Comparison of ENCODE assay signal across 13 cellular contexts in genomic region chr15:80250614-80251504, GRCh38. TPM values are rescaled to one million over a fixed set of nuclear protein-coding genes. Genes with fewer than 3 reads are reported as not detected.
DNase-seq lines count a peak whose midpoint lies in the region; ATAC-seq and TF ChIP-seq lines count a peak whose summit lies in the region.
"Had no signal": no experiment of that assay in that cellular context is flagged by ENCODE, and none has a peak within 500 bp of the region (broad histone marks: within the 10 kb centered on the region; RNA-seq: fewer than 3 reads in every experiment).

No MANE protein-coding gene starts in this region.

- WGBS in endodermal cell (ENCODE audit: insufficient coverage in 1 of 2, insufficient read length in 1 of 2), 2 experiments: 54 to 69% methylated on average over 19 to 20 of the region's 21 CpGs

- DNase-seq in Right ventricle myocardium superior (no peak), right atrium auricular region (ENCODE audit: low spot score) (no peak), endodermal cell (no peak), upper lobe of right lung (no peak), OCI-LY7 (ENCODE audit: low spot score) (no peak), activated gamma-delta T cell treated with Interleukin-2 at 50 U/mL for 16 hours (no peak)
- DNase-seq: activated CD4-positive, alpha-beta T cell treated with anti-CD3 and anti-CD28 coated beads for 4 hours; mucosa of descending colon; SHP77; uterus had no signal

- peaks cover 59% of the 10 kb centered on the region for H3K27me3 Mint-ChIP-seq in endodermal cell (ENCODE audit: insufficient read depth)

- H3K4me2 ChIP-seq in OCI-LY7 (ENCODE audit: low read length): no peak overlapping the region
- H3K4me2 ChIP-seq: KMS-11 had no signal

- H3K9me3 ChIP-seq in right atrium auricular region (no peaks in the 10 kb centered on the region), endodermal cell (ENCODE audit: control insufficient read depth, low read length) (no peaks in the 10 kb centered on the region), muscle layer of colon (ENCODE audit: low read length) (no peaks in the 10 kb centered on the region), upper lobe of right lung (no peaks in the 10 kb centered on the region), OCI-LY7 (ENCODE audit: low read length) (no peaks in the 10 kb centered on the region)
- H3K9me3 ChIP-seq: mucosa of descending colon, uterus had no signal

- H4K20me1 ChIP-seq in OCI-LY7 (ENCODE audit: insufficient read depth, low read length): no peaks in the 10 kb centered on the region

- no peak overlapping the region for H3K27ac Mint-ChIP-seq in endodermal cell

- BruUV-seq in OCI-LY7 (replicated peaks; lab: Mats Ljungman, UMichigan): no TSS peak

- H3K4me1 ChIP-seq in right atrium auricular region (peaks cover 0 to 11% of the 10 kb centered on the region in 2 donors), endodermal cell (ENCODE audit: control insufficient read depth, insufficient read depth, low read length) (peaks cover 5% of the 10 kb centered on the region), muscle layer of colon (ENCODE audit: insufficient read depth, low read length) (peaks cover 3% of the 10 kb centered on the region), upper lobe of right lung (no peaks in the 10 kb centered on the region), OCI-LY7 (ENCODE audit: insufficient read depth, low read length, poor library complexity, severe bottlenecking) (no peaks in the 10 kb centered on the region)

- H2AFZ ChIP-seq in OCI-LY7 (ENCODE audit: low read length): no peak overlapping the region

- H3K79me2 ChIP-seq in OCI-LY7 (ENCODE audit: insufficient read depth, low read depth, low read length): no peaks in the 10 kb centered on the region

- CTCF ChIA-PET in OCI-LY7 (lab: Charles Lee; ENCODE audit: unreplicated experiment): no interaction called here

- H3K27me3 ChIP-seq in right atrium auricular region: peaks cover 0 to 20% of the 10 kb centered on the region in 2 donors
- peaks cover 65% of the 10 kb centered on the region for H3K27me3 ChIP-seq in endodermal cell (ENCODE audit: control insufficient read depth, insufficient read depth, low read length, poor library complexity, severe bottlenecking)
- peaks cover 26 to 44% of the 10 kb centered on the region in 2 donors for H3K27me3 ChIP-seq in muscle layer of colon (ENCODE audit: control insufficient read depth in 1 of 2, insufficient read depth in 2 of 2, low read length in 2 of 2)
- H3K27me3 ChIP-seq in upper lobe of right lung: peaks cover 66% of the 10 kb centered on the region

- H3K36me3 Mint-ChIP-seq in endodermal cell (ENCODE audit: low read depth): no peaks in the 10 kb centered on the region

- intact Hi-C loops in Right ventricle myocardium superior (cut with DNase I): no loop called here
- intact Hi-C loops in upper lobe of right lung (cut with DNase I): no loop called here
- intact Hi-C loops in OCI-LY7 (cut with micrococcal nuclease; ENCODE audit: unreplicated experiment): no loop called here

- peak overlapping the region; percentile 46 for H3K4me3 Mint-ChIP-seq in endodermal cell

- POLR2A ChIA-PET in OCI-LY7 (lab: Charles Lee): no interaction called here

- H3K4me3 ChIP-seq in right atrium auricular region (peak overlapping the region in 1 of 2 donors; percentile 48), endodermal cell (ENCODE audit: low read length) (peak overlapping the region; percentile 79), muscle layer of colon (ENCODE audit: low read depth in 1 of 2, low read length in 2 of 2) (peak overlapping the region; percentile 25 to 34), upper lobe of right lung (peak overlapping the region; percentile 44), OCI-LY7 (ENCODE audit: low read depth, low read length, poor library complexity, severe bottlenecking) (no peak overlapping the region)
- H3K4me3 ChIP-seq: mucosa of descending colon, uterus had no signal

- ATAC-seq in Right ventricle myocardium superior (ENCODE audit: poor library complexity): peak; percentile 54
- no peak for ATAC-seq in upper lobe of right lung
- ATAC-seq in GM21723 (IDR thresholded peaks at IDR 0.05; ENCODE audit: unreplicated experiment): no peak
- ATAC-seq: mucosa of descending colon had no signal

- TF ChIP-seq CTCF in right atrium auricular region (IDR thresholded peaks at IDR 0.05) (no peak), endodermal cell (conservative IDR thresholded peaks at IDR 0.05) (no peak), upper lobe of right lung (IDR thresholded peaks at IDR 0.05) (no peak), OCI-LY7 (conservative IDR thresholded peaks at IDR 0.05; ENCODE audit: low read length) (no peak)

- H3K9ac ChIP-seq in endodermal cell (ENCODE audit: extremely low read depth, low read length, poor library complexity, severe bottlenecking) (no peak overlapping the region), muscle layer of colon (ENCODE audit: low read length) (no peak overlapping the region)
- H3K9ac ChIP-seq: KMS-11 had no signal

- H3K9me2 ChIP-seq in OCI-LY7 (ENCODE audit: insufficient read depth, low read length): no peaks in the 10 kb centered on the region

- H3K27ac ChIP-seq in right atrium auricular region (peak overlapping the region in 1 of 2 donors; percentile 43), endodermal cell (ENCODE audit: low read depth, low read length) (no peak overlapping the region), muscle layer of colon (ENCODE audit: low read depth, low read length) (no peak overlapping the region), upper lobe of right lung (no peak overlapping the region), OCI-LY7 (ENCODE audit: low read depth, low read length, poor library complexity, severe bottlenecking) (no peak overlapping the region)
- H3K27ac ChIP-seq: KMS-11, uterus had no signal

- H3K36me3 ChIP-seq in right atrium auricular region (no peaks in the 10 kb centered on the region), endodermal cell (ENCODE audit: control insufficient read depth, insufficient read depth, low read length) (no peaks in the 10 kb centered on the region), muscle layer of colon (ENCODE audit: insufficient read depth, low read length) (no peaks in the 10 kb centered on the region), upper lobe of right lung (no peaks in the 10 kb centered on the region), OCI-LY7 (ENCODE audit: insufficient read depth, low read length) (no peaks in the 10 kb centered on the region)
- H3K36me3 ChIP-seq: uterus had no signal

- H3K9me3 Mint-ChIP-seq in endodermal cell: no peaks in the 10 kb centered on the region

- H3K4me1 Mint-ChIP-seq in endodermal cell: peaks cover 17% of the 10 kb centered on the region

RNA-seq across cellular contexts. Expression of gene CTXND1, which starts 1.2 kb away (rescaled TPM):
- total RNA-seq in Right ventricle myocardium superior: 0.94 TPM
- total RNA-seq in right atrium auricular region: under 1 TPM; 0.22 to 0.59 TPM
- under 1 TPM in 1 of 2 donors, not detected in 1; 0.04 TPM for total RNA-seq in endodermal cell
- polyA plus RNA-seq in endodermal cell (2013, experiment 1 of 2): 0.57 TPM
- 0.62 TPM for polyA plus RNA-seq in endodermal cell (2013, experiment 2 of 2)
- total RNA-seq in upper lobe of right lung: 1.9 TPM
- total RNA-seq in OCI-LY7 (2014; rRNA removed; shearing (Covaris generic)): not detected in 2 replicates
- total RNA-seq in OCI-LY7 (2022): not detected in 2 replicates
